ENCODE assay signal across 8 cellular contexts in the genomic region with DNA sequence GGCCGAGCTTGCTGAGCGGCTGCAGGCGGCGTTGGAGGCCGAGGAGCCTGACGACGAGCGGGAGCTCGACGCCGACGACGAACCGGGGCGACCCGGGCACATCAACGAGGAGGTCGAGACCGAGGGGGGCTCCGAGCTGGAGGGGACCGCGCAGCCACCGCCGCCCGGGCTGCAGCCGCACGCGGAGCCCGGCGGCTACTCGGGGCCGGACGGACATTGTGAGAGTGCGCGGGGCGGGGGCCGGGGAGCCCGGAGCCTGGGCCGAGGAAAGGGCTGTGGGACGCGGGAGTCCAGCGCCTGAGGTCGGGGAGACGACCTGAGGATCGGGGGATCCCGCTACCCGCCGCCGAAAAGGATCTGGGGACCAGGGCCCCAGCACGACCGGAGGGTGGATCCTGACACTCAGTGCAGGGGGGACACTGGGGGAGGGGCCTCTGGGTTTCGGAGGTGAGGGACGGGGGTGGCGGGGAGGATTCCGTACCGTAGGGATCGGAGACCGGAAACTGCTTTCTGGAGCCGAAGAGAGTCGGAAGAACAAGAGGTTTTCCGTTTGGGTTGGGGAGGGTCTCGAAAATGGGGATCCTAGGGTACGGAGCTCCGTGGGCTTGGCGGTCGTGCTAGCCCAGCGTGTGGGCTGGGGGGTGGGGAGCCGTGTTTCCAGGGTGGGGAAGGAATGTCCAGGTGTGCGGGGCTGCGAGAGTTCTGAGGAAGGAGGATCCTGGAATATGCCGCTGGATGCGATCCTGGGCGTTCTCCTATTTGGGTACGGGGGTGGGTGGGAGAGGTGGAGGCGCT. TPM values are rescaled to one million over a fixed set of nuclear protein-coding genes. Genes with fewer than 3 reads are reported as not detected.
DNase-seq lines count a peak whose midpoint lies in the region; ATAC-seq and TF ChIP-seq lines count a peak whose summit lies in the region.

No MANE protein-coding gene starts in this region.

- H3K36me3 Mint-ChIP-seq in naive thymus-derived CD4-positive, alpha-beta T cell, result peaks cover 0 to 29% (median 5%) of the 10 kb centered on the region in 5 donors

- H3K9me3 Mint-ChIP-seq in naive thymus-derived CD4-positive, alpha-beta T cell, result peaks cover 0 to 18% (median 0%) of the 10 kb centered on the region in 11 donors

- no peak for ATAC-seq in naive thymus-derived CD4-positive, alpha-beta T cell
- no peak for ATAC-seq in HG03520 (IDR thresholded peaks at IDR 0.05; ENCODE audit: unreplicated experiment)

- intact Hi-C loops in naive thymus-derived CD4-positive, alpha-beta T cell (cut with micrococcal nuclease), result loop anchor here (1.0 to 10.0 kb wide), 11 partner anchors 288 to 1922 kb away; a partner anchor contains a TSS
- intact Hi-C loops in stomach (cut with DNase I; ENCODE audit: low total_unique reads), result loop anchor here (10.0 kb wide), 1 partner anchor 50 kb away; a partner anchor contains a TSS

- H3K4me1 ChIP-seq in naive thymus-derived CD4-positive, alpha-beta T cell (ENCODE audit: control insufficient read depth in 2 of 2, insufficient read depth in 2 of 2, low read length in 2 of 2), result peaks cover 22 to 30% of the 10 kb centered on the region in 2 donors
- peaks cover 22 to 44% (median 36%) of the 10 kb centered on the region in 4 donors for H3K4me1 ChIP-seq in stomach

- H3K4me3 Mint-ChIP-seq in naive thymus-derived CD4-positive, alpha-beta T cell, result peak overlapping the region; percentile 95 to 100 (median 98)

- CTCF ChIA-PET in naive thymus-derived CD4-positive, alpha-beta T cell (lab: Charles Lee), result interaction anchor here (0.5 to 5.5 kb wide), 10 partner anchors 10 to 734 kb away, joined by 3 to 55 read pairs (median 5); a partner anchor contains a TSS

- H3K27ac Mint-ChIP-seq in naive thymus-derived CD4-positive, alpha-beta T cell, result peak overlapping the region; percentile 99 to 100 (median 100)

- POLR2A ChIA-PET in naive thymus-derived CD4-positive, alpha-beta T cell (lab: Charles Lee), result interaction anchor here (0.7 to 9.6 kb wide), 26 partner anchors 9 to 694 kb away, joined by 3 to 339 read pairs (median 7); a partner anchor contains a TSS

- DNase-seq in NOMO-1 (lab: John Stamatoyannopoulos, UW; ENCODE audit: unreplicated experiment in 2 of 2) (peak; percentile 8 to 17), NOMO-1 treated with dmso at 0.1 percent for 144 hours (lab: John Stamatoyannopoulos, UW; ENCODE audit: unreplicated experiment) (no peak), NCI-H2171 treated with DMSO at 0.1 percent for 48 hours (lab: John Stamatoyannopoulos, UW) (peak; percentile 40), activated T-cell treated with anti-CD3 and anti-CD28 coated beads for 1 hour (ENCODE audit: low read depth) (peak; percentile 44), erythroblast (lab: John Stamatoyannopoulos, UW) (peak; percentile 68 to 79), stomach (peak; percentile 43)
- DNase-seq in naive thymus-derived CD4-positive, alpha-beta T cell, result peak in 8 of 9 donors; percentile 42 to 68 (median 52)

- H3K4me3 ChIP-seq in naive thymus-derived CD4-positive, alpha-beta T cell (ENCODE audit: low read length), result peak overlapping the region; percentile 77
- H3K4me3 ChIP-seq in stomach, result peak overlapping the region; percentile 79 to 96 (median 90)

- no peaks in the 10 kb centered on the region for H3K27me3 ChIP-seq in naive thymus-derived CD4-positive, alpha-beta T cell (ENCODE audit: control insufficient read depth in 2 of 2, insufficient read depth in 2 of 2, low read length in 2 of 2)
- no peaks in the 10 kb centered on the region for H3K27me3 ChIP-seq in stomach

- peaks cover 4 to 43% (median 13%) of the 10 kb centered on the region in 3 experiments for H3K36me3 ChIP-seq in naive thymus-derived CD4-positive, alpha-beta T cell (ENCODE audit: control insufficient read depth in 2 of 3, insufficient read depth in 3 of 3, low read length in 3 of 3)
- H3K36me3 ChIP-seq in stomach, result peaks cover 20 to 28% (median 24%) of the 10 kb centered on the region in 4 donors

- TF ChIP-seq CTCF in stomach (IDR thresholded peaks at IDR 0.05), result no peak

- TF ChIP-seq EP300 in stomach (IDR thresholded peaks at IDR 0.05), result no peak

- WGBS in stomach, 5 donors, result 0 to 1% (median 1%) methylated on average over 42 to 75 of the region's 75 CpGs

- H3K27me3 Mint-ChIP-seq in naive thymus-derived CD4-positive, alpha-beta T cell, result peaks cover 0 to 8% (median 0%) of the 10 kb centered on the region in 5 donors

- TF ChIP-seq POLR2A in erythroblast (IDR thresholded peaks at IDR 0.05; ENCODE audit: low read length) (no peak), stomach (IDR thresholded peaks at IDR 0.05) (no peak)

- peak overlapping the region; percentile 99 for H3K27ac ChIP-seq in naive thymus-derived CD4-positive, alpha-beta T cell (ENCODE audit: low read depth, low read length)
- H3K27ac ChIP-seq in stomach, result peak overlapping the region; percentile 98 to 100 (median 99)

- peaks cover 33 to 61% (median 41%) of the 10 kb centered on the region in 7 donors for H3K4me1 Mint-ChIP-seq in naive thymus-derived CD4-positive, alpha-beta T cell

- H3K9me3 ChIP-seq in naive thymus-derived CD4-positive, alpha-beta T cell (ENCODE audit: control insufficient read depth in 2 of 3, low read length in 3 of 3), result no peaks in the 10 kb centered on the region
- H3K9me3 ChIP-seq in stomach, result no peaks in the 10 kb centered on the region

RNA-seq across cellular contexts. Expression of a gene that starts 0.6 kb away (rescaled TPM):
- 100 to 1,000 TPM; 253 to 319 (median 280) TPM for total RNA-seq in naive thymus-derived CD4-positive, alpha-beta T cell
- 10 to 100 TPM; 51.4 to 81.6 TPM for polyA plus RNA-seq in naive thymus-derived CD4-positive, alpha-beta T cell
- total RNA-seq in stomach, result 100 to 1,000 TPM in 3 of 5 donors, 10 to 100 TPM in 2; 47.8 to 319 (median 104) TPM
- polyA plus RNA-seq in stomach, result 10 to 100 TPM; 64.2 to 89.0 (median 84.0) TPM

RNA-seq across cellular contexts. Expression of a gene that starts 45.2 kb away (rescaled TPM):
- 10 to 100 TPM; 35.9 to 56.5 (median 49.1) TPM for total RNA-seq in naive thymus-derived CD4-positive, alpha-beta T cell
- 10 to 100 TPM; 22.3 to 27.6 TPM for polyA plus RNA-seq in naive thymus-derived CD4-positive, alpha-beta T cell
- total RNA-seq in stomach, result 10 to 100 TPM in 3 of 5 donors, 1 to 10 TPM in 2; 2.2 to 62.6 (median 19.7) TPM
- polyA plus RNA-seq in stomach, result 10 to 100 TPM in 2 of 3 donors, 1 to 10 TPM in 1; 9.8 to 13.7 (median 13.0) TPM

RNA-seq across cellular contexts. Expression of a gene that starts 45.8 kb away (rescaled TPM):
- under 1 TPM in 4 of 5 experiments, not detected in 1; 0.12 to 0.54 (median 0.35) TPM for total RNA-seq in naive thymus-derived CD4-positive, alpha-beta T cell
- polyA plus RNA-seq in naive thymus-derived CD4-positive, alpha-beta T cell, result under 1 TPM; 0.16 to 0.19 TPM
- total RNA-seq in stomach, result 10 to 100 TPM; 14.8 to 48.7 (median 38.9) TPM
- 1 to 10 TPM; 6.1 to 8.4 (median 7.0) TPM for polyA plus RNA-seq in stomach

Comparison
In these comparisons a context has a peak if more than half of its experiments do, and no peak if none do; other contexts are left out.
1. RNA of a gene that starts 45.8 kb away (total RNA-seq): 14.8 to 48.7 TPM in stomach; 0.12 to 0.54 TPM in naive thymus-derived CD4-positive, alpha-beta T cell; every median in the first group is over 10 times any median in the second.